ENCODE assay signal across 3 cellular contexts in genomic region chr3:156599061-156599460, GRCh38.
TF ChIP-seq lines count a peak whose summit lies in the region.

No MANE protein-coding gene starts in this region.

TF ChIP-seq in GM23338, 12 proteins besides CTCF, POLR2A, EP300 and RAD21 (continues in another document):
- no peak for TF ChIP-seq CREB1 (CRISPR knock-in tag; IDR thresholded peaks at IDR 0.05; ENCODE audit: low read depth)
- no peak for TF ChIP-seq STAT1 (IDR thresholded peaks at IDR 0.05; ENCODE audit: unreplicated experiment)
- TF ChIP-seq NANOG (IDR thresholded peaks at IDR 0.05; ENCODE audit: borderline replicate concordance) = no peak
- TF ChIP-seq EZH2 (IDR thresholded peaks at IDR 0.05; ENCODE audit: low read depth, unreplicated experiment) = no peak
- no peak for TF ChIP-seq ZNF114 (CRISPR knock-in tag; IDR thresholded peaks at IDR 0.05)
- TF ChIP-seq, protein P1, sequence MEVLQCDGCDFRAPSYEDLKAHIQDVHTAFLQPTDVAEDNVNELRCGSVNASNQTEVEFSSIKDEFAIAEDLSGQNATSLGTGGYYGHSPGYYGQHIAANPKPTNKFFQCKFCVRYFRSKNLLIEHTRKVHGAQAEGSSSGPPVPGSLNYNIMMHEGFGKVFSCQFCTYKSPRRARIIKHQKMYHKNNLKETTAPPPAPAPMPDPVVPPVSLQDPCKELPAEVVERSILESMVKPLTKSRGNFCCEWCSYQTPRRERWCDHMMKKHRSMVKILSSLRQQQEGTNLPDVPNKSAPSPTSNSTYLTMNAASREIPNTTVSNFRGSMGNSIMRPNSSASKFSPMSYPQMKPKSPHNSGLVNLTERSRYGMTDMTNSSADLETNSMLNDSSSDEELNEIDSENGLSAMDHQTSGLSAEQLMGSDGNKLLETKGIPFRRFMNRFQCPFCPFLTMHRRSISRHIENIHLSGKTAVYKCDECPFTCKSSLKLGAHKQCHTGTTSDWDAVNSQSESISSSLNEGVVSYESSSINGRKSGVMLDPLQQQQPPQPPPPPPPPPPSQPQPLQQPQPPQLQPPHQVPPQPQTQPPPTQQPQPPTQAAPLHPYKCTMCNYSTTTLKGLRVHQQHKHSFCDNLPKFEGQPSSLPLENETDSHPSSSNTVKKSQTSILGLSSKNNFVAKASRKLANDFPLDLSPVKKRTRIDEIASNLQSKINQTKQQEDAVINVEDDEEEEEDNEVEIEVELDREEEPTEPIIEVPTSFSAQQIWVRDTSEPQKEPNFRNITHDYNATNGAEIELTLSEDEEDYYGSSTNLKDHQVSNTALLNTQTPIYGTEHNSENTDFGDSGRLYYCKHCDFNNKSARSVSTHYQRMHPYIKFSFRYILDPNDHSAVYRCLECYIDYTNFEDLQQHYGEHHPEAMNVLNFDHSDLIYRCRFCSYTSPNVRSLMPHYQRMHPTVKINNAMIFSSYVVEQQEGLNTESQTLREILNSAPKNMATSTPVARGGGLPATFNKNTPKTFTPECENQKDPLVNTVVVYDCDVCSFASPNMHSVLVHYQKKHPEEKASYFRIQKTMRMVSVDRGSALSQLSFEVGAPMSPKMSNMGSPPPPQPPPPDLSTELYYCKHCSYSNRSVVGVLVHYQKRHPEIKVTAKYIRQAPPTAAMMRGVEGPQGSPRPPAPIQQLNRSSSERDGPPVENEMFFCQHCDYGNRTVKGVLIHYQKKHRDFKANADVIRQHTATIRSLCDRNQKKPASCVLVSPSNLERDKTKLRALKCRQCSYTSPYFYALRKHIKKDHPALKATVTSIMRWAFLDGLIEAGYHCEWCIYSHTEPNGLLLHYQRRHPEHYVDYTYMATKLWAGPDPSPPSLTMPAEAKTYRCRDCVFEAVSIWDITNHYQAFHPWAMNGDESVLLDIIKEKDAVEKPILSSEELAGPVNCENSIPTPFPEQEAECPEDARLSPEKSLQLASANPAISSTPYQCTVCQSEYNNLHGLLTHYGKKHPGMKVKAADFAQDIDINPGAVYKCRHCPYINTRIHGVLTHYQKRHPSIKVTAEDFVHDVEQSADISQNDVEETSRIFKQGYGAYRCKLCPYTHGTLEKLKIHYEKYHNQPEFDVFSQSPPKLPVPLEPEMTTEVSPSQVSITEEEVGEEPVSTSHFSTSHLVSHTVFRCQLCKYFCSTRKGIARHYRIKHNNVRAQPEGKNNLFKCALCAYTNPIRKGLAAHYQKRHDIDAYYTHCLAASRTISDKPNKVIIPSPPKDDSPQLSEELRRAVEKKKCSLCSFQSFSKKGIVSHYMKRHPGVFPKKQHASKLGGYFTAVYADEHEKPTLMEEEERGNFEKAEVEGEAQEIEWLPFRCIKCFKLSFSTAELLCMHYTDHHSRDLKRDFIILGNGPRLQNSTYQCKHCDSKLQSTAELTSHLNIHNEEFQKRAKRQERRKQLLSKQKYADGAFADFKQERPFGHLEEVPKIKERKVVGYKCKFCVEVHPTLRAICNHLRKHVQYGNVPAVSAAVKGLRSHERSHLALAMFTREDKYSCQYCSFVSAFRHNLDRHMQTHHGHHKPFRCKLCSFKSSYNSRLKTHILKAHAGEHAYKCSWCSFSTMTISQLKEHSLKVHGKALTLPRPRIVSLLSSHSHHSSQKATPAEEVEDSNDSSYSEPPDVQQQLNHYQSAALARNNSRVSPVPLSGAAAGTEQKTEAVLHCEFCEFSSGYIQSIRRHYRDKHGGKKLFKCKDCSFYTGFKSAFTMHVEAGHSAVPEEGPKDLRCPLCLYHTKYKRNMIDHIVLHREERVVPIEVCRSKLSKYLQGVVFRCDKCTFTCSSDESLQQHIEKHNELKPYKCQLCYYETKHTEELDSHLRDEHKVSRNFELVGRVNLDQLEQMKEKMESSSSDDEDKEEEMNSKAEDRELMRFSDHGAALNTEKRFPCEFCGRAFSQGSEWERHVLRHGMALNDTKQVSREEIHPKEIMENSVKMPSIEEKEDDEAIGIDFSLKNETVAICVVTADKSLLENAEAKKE (CRISPR knock-in tag; IDR thresholded peaks at IDR 0.05) = no peak

TF ChIP-seq in K562, 482 proteins besides CTCF, POLR2A, EP300 and RAD21 (continues in another document):
- TF ChIP-seq IRF2 (CRISPR knock-in tag; IDR thresholded peaks at IDR 0.05) = no peak
- no peak for TF ChIP-seq ID3 (CRISPR knock-in tag; IDR thresholded peaks at IDR 0.05)
- no peak for TF ChIP-seq ID3 (tag; IDR thresholded peaks at IDR 0.05)
- TF ChIP-seq ZNF224 (CRISPR knock-in tag; IDR thresholded peaks at IDR 0.05) = no peak
- no peak for TF ChIP-seq TAF9B (IDR thresholded peaks at IDR 0.05; ENCODE audit: partially characterized antibody)
- TF ChIP-seq, protein P2, sequence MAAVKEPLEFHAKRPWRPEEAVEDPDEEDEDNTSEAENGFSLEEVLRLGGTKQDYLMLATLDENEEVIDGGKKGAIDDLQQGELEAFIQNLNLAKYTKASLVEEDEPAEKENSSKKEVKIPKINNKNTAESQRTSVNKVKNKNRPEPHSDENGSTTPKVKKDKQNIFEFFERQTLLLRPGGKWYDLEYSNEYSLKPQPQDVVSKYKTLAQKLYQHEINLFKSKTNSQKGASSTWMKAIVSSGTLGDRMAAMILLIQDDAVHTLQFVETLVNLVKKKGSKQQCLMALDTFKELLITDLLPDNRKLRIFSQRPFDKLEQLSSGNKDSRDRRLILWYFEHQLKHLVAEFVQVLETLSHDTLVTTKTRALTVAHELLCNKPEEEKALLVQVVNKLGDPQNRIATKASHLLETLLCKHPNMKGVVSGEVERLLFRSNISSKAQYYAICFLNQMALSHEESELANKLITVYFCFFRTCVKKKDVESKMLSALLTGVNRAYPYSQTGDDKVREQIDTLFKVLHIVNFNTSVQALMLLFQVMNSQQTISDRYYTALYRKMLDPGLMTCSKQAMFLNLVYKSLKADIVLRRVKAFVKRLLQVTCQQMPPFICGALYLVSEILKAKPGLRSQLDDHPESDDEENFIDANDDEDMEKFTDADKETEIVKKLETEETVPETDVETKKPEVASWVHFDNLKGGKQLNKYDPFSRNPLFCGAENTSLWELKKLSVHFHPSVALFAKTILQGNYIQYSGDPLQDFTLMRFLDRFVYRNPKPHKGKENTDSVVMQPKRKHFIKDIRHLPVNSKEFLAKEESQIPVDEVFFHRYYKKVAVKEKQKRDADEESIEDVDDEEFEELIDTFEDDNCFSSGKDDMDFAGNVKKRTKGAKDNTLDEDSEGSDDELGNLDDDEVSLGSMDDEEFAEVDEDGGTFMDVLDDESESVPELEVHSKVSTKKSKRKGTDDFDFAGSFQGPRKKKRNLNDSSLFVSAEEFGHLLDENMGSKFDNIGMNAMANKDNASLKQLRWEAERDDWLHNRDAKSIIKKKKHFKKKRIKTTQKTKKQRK (IDR thresholded peaks at IDR 0.05; ENCODE audit: borderline replicate concordance, low read depth, low read length) = no peak
- TF ChIP-seq GABPA (tag; conservative IDR thresholded peaks at IDR 0.05; ENCODE audit: low read depth) = no peak
- TF ChIP-seq ZNF41 (CRISPR knock-in tag; conservative IDR thresholded peaks at IDR 0.05) = no peak
- no peak for TF ChIP-seq HIVEP1 (CRISPR knock-in tag; IDR thresholded peaks at IDR 0.05)
- TF ChIP-seq RBBP5 (IDR thresholded peaks at IDR 0.05; ENCODE audit: borderline replicate concordance, insufficient read depth, low read length, poor library complexity, severe bottlenecking) = no peak
- no peak for TF ChIP-seq ZNF445 (CRISPR knock-in tag; IDR thresholded peaks at IDR 0.05; ENCODE audit: low read depth)
- TF ChIP-seq KAT2B (IDR thresholded peaks at IDR 0.05; ENCODE audit: low read depth, low read length) = no peak
- TF ChIP-seq, protein P3, sequence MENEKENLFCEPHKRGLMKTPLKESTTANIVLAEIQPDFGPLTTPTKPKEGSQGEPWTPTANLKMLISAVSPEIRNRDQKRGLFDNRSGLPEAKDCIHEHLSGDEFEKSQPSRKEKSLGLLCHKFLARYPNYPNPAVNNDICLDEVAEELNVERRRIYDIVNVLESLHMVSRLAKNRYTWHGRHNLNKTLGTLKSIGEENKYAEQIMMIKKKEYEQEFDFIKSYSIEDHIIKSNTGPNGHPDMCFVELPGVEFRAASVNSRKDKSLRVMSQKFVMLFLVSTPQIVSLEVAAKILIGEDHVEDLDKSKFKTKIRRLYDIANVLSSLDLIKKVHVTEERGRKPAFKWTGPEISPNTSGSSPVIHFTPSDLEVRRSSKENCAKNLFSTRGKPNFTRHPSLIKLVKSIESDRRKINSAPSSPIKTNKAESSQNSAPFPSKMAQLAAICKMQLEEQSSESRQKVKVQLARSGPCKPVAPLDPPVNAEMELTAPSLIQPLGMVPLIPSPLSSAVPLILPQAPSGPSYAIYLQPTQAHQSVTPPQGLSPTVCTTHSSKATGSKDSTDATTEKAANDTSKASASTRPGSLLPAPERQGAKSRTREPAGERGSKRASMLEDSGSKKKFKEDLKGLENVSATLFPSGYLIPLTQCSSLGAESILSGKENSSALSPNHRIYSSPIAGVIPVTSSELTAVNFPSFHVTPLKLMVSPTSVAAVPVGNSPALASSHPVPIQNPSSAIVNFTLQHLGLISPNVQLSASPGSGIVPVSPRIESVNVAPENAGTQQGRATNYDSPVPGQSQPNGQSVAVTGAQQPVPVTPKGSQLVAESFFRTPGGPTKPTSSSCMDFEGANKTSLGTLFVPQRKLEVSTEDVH (IDR thresholded peaks at IDR 0.05; ENCODE audit: low read depth, partially characterized antibody) = no peak
- TF ChIP-seq, protein P4, sequence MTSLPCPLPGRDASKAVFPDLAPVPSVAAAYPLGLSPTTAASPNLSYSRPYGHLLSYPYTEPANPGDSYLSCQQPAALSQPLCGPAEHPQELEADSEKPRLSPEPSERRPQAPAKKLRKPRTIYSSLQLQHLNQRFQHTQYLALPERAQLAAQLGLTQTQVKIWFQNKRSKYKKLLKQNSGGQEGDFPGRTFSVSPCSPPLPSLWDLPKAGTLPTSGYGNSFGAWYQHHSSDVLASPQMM (CRISPR knock-in tag; IDR thresholded peaks at IDR 0.05) = no peak
- TF ChIP-seq CHCHD3 (CRISPR knock-in tag; IDR thresholded peaks at IDR 0.05) = no peak

TF ChIP-seq in GM12891, 5 proteins besides CTCF, POLR2A, EP300 and RAD21:
- TF ChIP-seq PAX5 (IDR thresholded peaks at IDR 0.05; ENCODE audit: insufficient read depth, low read length, severe bottlenecking) = no peak
